ENCODE assay signal across 9 cellular contexts in the genomic region with DNA sequence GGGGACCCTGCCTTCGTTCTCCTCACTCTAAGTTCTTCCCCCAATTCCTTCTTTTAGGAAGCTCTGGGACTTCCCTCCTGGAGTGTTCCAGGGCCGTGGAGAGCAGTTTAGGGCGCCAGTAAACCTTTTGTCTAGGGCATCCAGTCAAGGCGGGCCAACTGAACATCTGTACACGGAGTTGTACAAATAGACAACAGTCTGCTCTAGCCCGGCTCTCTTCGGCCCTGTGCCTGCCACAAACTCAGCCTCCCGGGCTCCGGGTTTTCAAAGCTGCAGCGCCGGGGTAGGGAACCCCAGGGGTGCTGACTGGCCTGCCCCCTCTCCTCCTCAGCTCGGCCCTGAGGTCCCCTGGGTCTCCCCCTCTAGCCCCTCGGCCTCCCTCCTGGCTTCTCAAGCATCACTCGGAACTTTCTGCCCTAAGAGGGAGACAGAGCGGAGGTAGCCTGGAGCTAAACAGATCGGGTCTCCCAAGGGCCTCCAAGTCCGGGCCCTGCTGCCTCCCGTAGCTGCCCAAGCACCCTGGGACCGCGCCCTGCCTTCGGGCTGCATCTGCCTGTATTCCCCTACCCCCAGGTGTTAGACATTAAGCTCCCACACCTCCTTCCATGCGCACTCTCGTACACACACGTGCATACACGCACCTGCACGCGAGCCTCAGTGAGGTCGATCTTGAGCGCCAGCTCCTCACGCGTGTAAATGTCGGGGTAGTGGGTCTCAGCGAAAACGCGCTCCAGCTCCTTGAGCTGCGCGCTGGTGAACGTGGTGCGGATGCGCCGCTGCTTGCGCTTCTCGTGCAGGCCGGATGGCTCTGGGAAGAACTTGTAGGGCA. TPM values are rescaled to one million over a fixed set of nuclear protein-coding genes. Genes with fewer than 3 reads are reported as not detected.
DNase-seq lines count a peak whose midpoint lies in the region; ATAC-seq, FAIRE-seq and TF ChIP-seq lines count a peak whose summit lies in the region.
"Had no signal": no experiment of that assay in that cellular context is flagged by ENCODE, and none has a peak within 500 bp of the region (broad histone marks: within the 10 kb centered on the region; RNA-seq: fewer than 3 reads in every experiment).

No MANE protein-coding gene starts in this region.

- H3K4me1 ChIP-seq in left ventricle myocardium inferior (peaks cover 61% of the 10 kb centered on the region), gastrocnemius medialis (peaks cover 10 to 22% of the 10 kb centered on the region in 2 donors)

- intact Hi-C loops in left ventricle myocardium inferior (cut with micrococcal nuclease) (no loop called here), gastrocnemius medialis (cut with DNase I; ENCODE audit: low total_unique reads) (loop anchor here (5.0 kb wide), 1 partner anchor 192 kb away; a partner anchor contains a TSS)

- H3K27ac ChIP-seq in left ventricle myocardium inferior (replicated peaks) (peak overlapping the region; percentile 63), gastrocnemius medialis (peak overlapping the region in 3 of 4 donors; percentile 26 to 66 (median 54))

- in situ Hi-C loops in gastrocnemius medialis (cut with MboI; ENCODE audit: low sequenced_read_pairs in 4 of 4): no loop called here

- peaks cover 58% of the 10 kb centered on the region for H3K27me3 ChIP-seq in left ventricle myocardium inferior (ENCODE audit: low read depth)
- H3K27me3 ChIP-seq in gastrocnemius medialis: peaks cover 33 to 43% (median 38%) of the 10 kb centered on the region in 3 donors

- H3K9me3 ChIP-seq in left ventricle myocardium inferior (replicated peaks): no peaks in the 10 kb centered on the region
- H3K9me3 ChIP-seq in gastrocnemius medialis: no peaks in the 10 kb centered on the region

- peak overlapping the region; percentile 66 for H3K4me3 ChIP-seq in left ventricle myocardium inferior
- H3K4me3 ChIP-seq in gastrocnemius medialis: peak overlapping the region; percentile 38 to 58 (median 56)

- peak; percentile 36 for DNase-seq in GM03348 (ENCODE audit: low spot score)
- no peak for DNase-seq in left ventricle myocardium inferior
- DNase-seq in gastrocnemius medialis: peak in 1 of 2 donors; percentile 14
- no peak for DNase-seq in GM12892 (ENCODE audit: insufficient read length)
- no peak for DNase-seq in HuH-7 (ENCODE audit: low spot score)
- DNase-seq in NCI-H2029 (lab: John Stamatoyannopoulos, UW): no peak

- H3K36me3 ChIP-seq in left ventricle myocardium inferior: peaks cover 22% of the 10 kb centered on the region
- H3K36me3 ChIP-seq in gastrocnemius medialis: peaks cover 0 to 16% of the 10 kb centered on the region in 2 donors

- TF ChIP-seq POLR2A in gastrocnemius medialis (IDR thresholded peaks at IDR 0.05) (no peak), GM12892 (IDR thresholded peaks at IDR 0.05; ENCODE audit: low read depth, low read length) (no peak)

- TF ChIP-seq CTCF in left ventricle myocardium inferior (IDR thresholded peaks at IDR 0.05; ENCODE audit: borderline replicate concordance) (no peak), gastrocnemius medialis (IDR thresholded peaks at IDR 0.05 in 4 of 5, conservative IDR thresholded peaks at IDR 0.05 in 1 of 5) (no peak)

- peak; percentile 0; the same call in 2 of the 3 replicates for ATAC-seq in SK-N-SH treated with all-trans-retinoic acid at 6 μM for 48 hours
- ATAC-seq in gastrocnemius medialis: peak in 1 of 2 donors; percentile 17
- ATAC-seq in GM19395 (IDR thresholded peaks at IDR 0.05; ENCODE audit: unreplicated experiment): no peak

- no peak for FAIRE-seq in GM12892 (lab: Jason Lieb, UNC)
- FAIRE-seq: endometrium had no signal

TF ChIP-seq in SK-N-SH treated with all-trans-retinoic acid at 6 μM for 48 hours, 23 proteins besides CTCF, POLR2A, EP300 and RAD21 (continues in another document):
- TF ChIP-seq SNAI2 (CRISPR knock-in tag; IDR thresholded peaks at IDR 0.05) (no peak), OSR1 (CRISPR knock-in tag; IDR thresholded peaks at IDR 0.05) (no peak), ZNF8 (CRISPR knock-in tag; IDR thresholded peaks at IDR 0.05) (no peak), GLIS3 (CRISPR knock-in tag; IDR thresholded peaks at IDR 0.05) (peak; percentile 32; the same call in 1 of the 2 replicates), CSDC2 (CRISPR knock-in tag; IDR thresholded peaks at IDR 0.05) (no peak), BACH2 (CRISPR knock-in tag; IDR thresholded peaks at IDR 0.05; ENCODE audit: borderline replicate concordance) (no peak), ZNF70 (CRISPR knock-in tag; IDR thresholded peaks at IDR 0.05) (no peak), TCF4 (CRISPR knock-in tag; IDR thresholded peaks at IDR 0.05; ENCODE audit: borderline replicate concordance) (no peak), ISL1 (CRISPR knock-in tag; IDR thresholded peaks at IDR 0.05) (no peak), TOX (CRISPR knock-in tag; IDR thresholded peaks at IDR 0.05; ENCODE audit: borderline replicate concordance) (no peak), ESRRG (CRISPR knock-in tag; IDR thresholded peaks at IDR 0.05) (no peak), ZNF565 (CRISPR knock-in tag; conservative IDR thresholded peaks at IDR 0.05; ENCODE audit: low read depth) (no peak), PPARA (CRISPR knock-in tag; IDR thresholded peaks at IDR 0.05; ENCODE audit: borderline replicate concordance) (no peak), ZFP3 (CRISPR knock-in tag; IDR thresholded peaks at IDR 0.05) (no peak)
- TF ChIP-seq, protein P1, sequence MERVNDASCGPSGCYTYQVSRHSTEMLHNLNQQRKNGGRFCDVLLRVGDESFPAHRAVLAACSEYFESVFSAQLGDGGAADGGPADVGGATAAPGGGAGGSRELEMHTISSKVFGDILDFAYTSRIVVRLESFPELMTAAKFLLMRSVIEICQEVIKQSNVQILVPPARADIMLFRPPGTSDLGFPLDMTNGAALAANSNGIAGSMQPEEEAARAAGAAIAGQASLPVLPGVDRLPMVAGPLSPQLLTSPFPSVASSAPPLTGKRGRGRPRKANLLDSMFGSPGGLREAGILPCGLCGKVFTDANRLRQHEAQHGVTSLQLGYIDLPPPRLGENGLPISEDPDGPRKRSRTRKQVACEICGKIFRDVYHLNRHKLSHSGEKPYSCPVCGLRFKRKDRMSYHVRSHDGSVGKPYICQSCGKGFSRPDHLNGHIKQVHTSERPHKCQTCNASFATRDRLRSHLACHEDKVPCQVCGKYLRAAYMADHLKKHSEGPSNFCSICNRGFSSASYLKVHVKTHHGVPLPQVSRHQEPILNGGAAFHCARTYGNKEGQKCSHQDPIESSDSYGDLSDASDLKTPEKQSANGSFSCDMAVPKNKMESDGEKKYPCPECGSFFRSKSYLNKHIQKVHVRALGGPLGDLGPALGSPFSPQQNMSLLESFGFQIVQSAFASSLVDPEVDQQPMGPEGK (CRISPR knock-in tag; IDR thresholded peaks at IDR 0.05; ENCODE audit: borderline replicate concordance): no peak
- TF ChIP-seq, protein P2, sequence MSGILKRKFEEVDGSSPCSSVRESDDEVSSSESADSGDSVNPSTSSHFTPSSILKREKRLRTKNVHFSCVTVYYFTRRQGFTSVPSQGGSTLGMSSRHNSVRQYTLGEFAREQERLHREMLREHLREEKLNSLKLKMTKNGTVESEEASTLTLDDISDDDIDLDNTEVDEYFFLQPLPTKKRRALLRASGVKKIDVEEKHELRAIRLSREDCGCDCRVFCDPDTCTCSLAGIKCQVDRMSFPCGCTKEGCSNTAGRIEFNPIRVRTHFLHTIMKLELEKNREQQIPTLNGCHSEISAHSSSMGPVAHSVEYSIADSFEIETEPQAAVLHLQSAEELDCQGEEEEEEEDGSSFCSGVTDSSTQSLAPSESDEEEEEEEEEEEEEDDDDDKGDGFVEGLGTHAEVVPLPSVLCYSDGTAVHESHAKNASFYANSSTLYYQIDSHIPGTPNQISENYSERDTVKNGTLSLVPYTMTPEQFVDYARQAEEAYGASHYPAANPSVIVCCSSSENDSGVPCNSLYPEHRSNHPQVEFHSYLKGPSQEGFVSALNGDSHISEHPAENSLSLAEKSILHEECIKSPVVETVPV (CRISPR knock-in tag; IDR thresholded peaks at IDR 0.05): 0 out of 2 replicates have a peak, but pooled peaks have one; percentile 33
- TF ChIP-seq, protein P3, sequence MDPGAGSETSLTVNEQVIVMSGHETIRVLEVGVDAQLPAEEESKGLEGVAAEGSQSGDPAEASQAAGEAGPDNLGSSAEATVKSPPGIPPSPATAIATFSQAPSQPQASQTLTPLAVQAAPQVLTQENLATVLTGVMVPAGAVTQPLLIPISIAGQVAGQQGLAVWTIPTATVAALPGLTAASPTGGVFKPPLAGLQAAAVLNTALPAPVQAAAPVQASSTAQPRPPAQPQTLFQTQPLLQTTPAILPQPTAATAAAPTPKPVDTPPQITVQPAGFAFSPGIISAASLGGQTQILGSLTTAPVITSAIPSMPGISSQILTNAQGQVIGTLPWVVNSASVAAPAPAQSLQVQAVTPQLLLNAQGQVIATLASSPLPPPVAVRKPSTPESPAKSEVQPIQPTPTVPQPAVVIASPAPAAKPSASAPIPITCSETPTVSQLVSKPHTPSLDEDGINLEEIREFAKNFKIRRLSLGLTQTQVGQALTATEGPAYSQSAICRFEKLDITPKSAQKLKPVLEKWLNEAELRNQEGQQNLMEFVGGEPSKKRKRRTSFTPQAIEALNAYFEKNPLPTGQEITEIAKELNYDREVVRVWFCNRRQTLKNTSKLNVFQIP (CRISPR knock-in tag; IDR thresholded peaks at IDR 0.05; ENCODE audit: borderline replicate concordance, low read depth): no peak
- TF ChIP-seq, protein P4, sequence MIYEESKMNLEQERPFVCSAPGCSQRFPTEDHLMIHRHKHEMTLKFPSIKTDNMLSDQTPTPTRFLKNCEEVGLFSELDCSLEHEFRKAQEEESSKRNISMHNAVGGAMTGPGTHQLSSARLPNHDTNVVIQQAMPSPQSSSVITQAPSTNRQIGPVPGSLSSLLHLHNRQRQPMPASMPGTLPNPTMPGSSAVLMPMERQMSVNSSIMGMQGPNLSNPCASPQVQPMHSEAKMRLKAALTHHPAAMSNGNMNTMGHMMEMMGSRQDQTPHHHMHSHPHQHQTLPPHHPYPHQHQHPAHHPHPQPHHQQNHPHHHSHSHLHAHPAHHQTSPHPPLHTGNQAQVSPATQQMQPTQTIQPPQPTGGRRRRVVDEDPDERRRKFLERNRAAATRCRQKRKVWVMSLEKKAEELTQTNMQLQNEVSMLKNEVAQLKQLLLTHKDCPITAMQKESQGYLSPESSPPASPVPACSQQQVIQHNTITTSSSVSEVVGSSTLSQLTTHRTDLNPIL (CRISPR knock-in tag; IDR thresholded peaks at IDR 0.05; ENCODE audit: low read depth): peak; percentile 25

RNA-seq across cellular contexts. Expression of a gene that starts 3.3 kb away (rescaled TPM):
- total RNA-seq in left ventricle myocardium inferior: not detected
- not detected for total RNA-seq in gastrocnemius medialis
- not detected for polyA plus RNA-seq in GM12892 (2012; ENCODE audit: missing spikeins)

RNA-seq across cellular contexts. Expression of a gene that starts 16.1 kb away (rescaled TPM):
- 115 TPM for total RNA-seq in left ventricle myocardium inferior
- 100 to 1,000 TPM in 3 of 4 donors, 10 to 100 TPM in 1; 75.6 to 112 (median 107) TPM for total RNA-seq in gastrocnemius medialis
- polyA plus RNA-seq in GM12892 (2012; ENCODE audit: missing spikeins): 41.2 TPM

RNA-seq across cellular contexts. Expression of a gene that starts 24.1 kb away (rescaled TPM):
- total RNA-seq in left ventricle myocardium inferior: 20.9 TPM
- total RNA-seq in gastrocnemius medialis: 10 to 100 TPM in 3 of 4 donors, 1 to 10 TPM in 1; 7.5 to 14.6 (median 13.0) TPM
- polyA plus RNA-seq in GM12892 (2012; ENCODE audit: missing spikeins): 0.59 TPM

RNA-seq across cellular contexts. Expression of a gene that starts 48.7 kb away (rescaled TPM):
- 0.49 TPM for total RNA-seq in left ventricle myocardium inferior
- total RNA-seq in gastrocnemius medialis: not detected
- polyA plus RNA-seq in GM12892 (2012; ENCODE audit: missing spikeins): not detected
